ENCODE assay signal across 9 cellular contexts in the genomic region with DNA sequence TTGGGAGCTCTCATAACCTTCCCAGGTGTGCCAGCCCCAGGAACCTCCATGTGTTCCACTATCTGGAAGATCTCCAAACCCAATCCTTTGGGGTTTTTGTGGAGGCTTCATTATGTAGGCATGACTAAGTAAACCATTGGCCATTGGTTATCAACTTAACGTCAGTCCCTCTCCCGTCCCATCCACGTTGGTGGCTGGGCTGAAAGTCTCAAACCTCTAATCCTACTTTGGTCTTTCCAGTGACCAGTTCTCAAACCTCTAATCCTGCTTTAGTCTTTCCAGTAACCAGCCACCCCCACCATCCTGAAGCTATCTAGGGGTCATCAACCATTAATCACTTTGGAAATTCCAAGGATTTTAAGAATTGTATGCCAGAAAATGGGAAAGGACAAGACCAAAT.
"Had no signal": no experiment of that assay in that cellular context is flagged by ENCODE, and none has a peak within 500 bp of the region (broad histone marks: within the 10 kb centered on the region; RNA-seq: fewer than 3 reads in every experiment).

No MANE protein-coding gene starts in this region.

- ATAC-seq: HCT116, K562 had no signal

- H3K27ac ChIP-seq: GM23248, HL-60 had no signal

- H3K36me3 ChIP-seq: HAP-1 had no signal

- H3K27ac Mint-ChIP-seq: HFFc6 had no signal

- H2AFZ ChIP-seq: GM23248 had no signal

- DNase-seq: GM23248, GOT3, H7, HFFc6, IMR-90 had no signal

- H3K9me3 ChIP-seq: HAP-1 had no signal

- H3K4me3 Mint-ChIP-seq: HFFc6 had no signal

- H3K4me3 ChIP-seq: GM23248, HAP-1, K562 had no signal

- H3K9ac ChIP-seq: GM23248 had no signal
